In genomic region chrX:140038842-140039241, GRCh38 we compare ENCODE assay signal across 34 cellular contexts.
"Had no signal": no experiment of that assay in that cellular context is flagged by ENCODE, and none has a peak within 500 bp of the region (broad histone marks: within the 10 kb centered on the region; RNA-seq: fewer than 3 reads in every experiment).

No MANE protein-coding gene starts in this region.

- H3K27me3 ChIP-seq: MG63 had no signal

- DNase-seq: Karpas-422, Kasumi-1, MG63, MM.1S, MV-4-11, NCI-H1048, NCI-H1092, NCI-H1092 treated with DMSO at 0.1 percent for 48 hours, NCI-H1105, NCI-H1105 treated with DMSO at 0.1 percent for 48 hours, NCI-H1417, NCI-H1417 treated with DMSO at 0.1 percent for 48 hours, NCI-H1436, NCI-H1436 treated with DMSO at 0.1 percent for 48 hours, NCI-H146, NCI-H1694, NCI-H1694 treated with DMSO at 0.1 percent for 48 hours, NCI-H187, NCI-H187 treated with DMSO at 0.1 percent for 48 hours, NCI-H1930, NCI-H2029, NCI-H2029 treated with DMSO at 0.1 percent for 48 hours, NCI-H2081, NCI-H2081 treated with DMSO at 0.1 percent for 48 hours, NCI-H2107, NCI-H2171, NCI-H2171 treated with DMSO at 0.1 percent for 48 hours, NCI-H2227 treated with DMSO at 0.1 percent for 48 hours, NCI-H226, NCI-H345, NCI-H446, NCI-H446 treated with DMSO at 0.1 percent for 48 hours, NCI-H510A had no signal

- H3K36me3 ChIP-seq: MG63 had no signal

- H3K4me3 ChIP-seq: MG63 had no signal

- H3K9me3 ChIP-seq: MG63 had no signal

- H3K27ac ChIP-seq: KMS-11 had no signal
